ENCODE assay signal across 22 cellular contexts in the genomic region with DNA sequence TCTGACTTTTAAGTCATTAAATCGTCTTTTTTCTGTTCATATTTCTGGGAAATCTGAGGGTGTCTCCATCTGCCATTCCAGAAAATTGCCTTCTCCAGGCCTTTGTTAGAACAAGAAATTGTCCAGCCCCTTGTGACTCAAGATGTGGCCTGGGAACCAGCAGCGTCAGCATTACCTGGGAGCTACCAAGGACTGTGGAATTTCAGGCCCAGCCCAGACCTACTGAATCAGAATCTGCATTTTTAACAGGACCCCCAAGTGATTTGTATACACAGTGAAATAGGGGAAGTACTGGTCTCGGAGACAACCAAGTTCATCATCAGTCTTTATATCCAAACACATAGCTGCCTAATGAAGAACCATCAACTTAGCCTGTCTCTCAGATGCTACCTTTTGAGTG. TPM values are rescaled to one million over a fixed set of nuclear protein-coding genes. Genes with fewer than 3 reads are reported as not detected.
"Had no signal": no experiment of that assay in that cellular context is flagged by ENCODE, and none has a peak within 500 bp of the region (broad histone marks: within the 10 kb centered on the region; RNA-seq: fewer than 3 reads in every experiment).

No MANE protein-coding gene starts in this region.

- H3K4me1 ChIP-seq: SJSA1 had no signal

- H3K27me3 ChIP-seq: SJSA1 had no signal

- DNase-seq: Kasumi-1, MM.1S, NCI-H187, NCI-H2029, NCI-H2081 treated with DMSO at 0.1 percent for 48 hours, NCI-H2171, NCI-H226, NCI-H446, NCI-H510A, NCI-H524 treated with DMSO at 0.1 percent for 48 hours, NCI-H774, Right ventricle myocardium superior, RPMI8226, SIG-M5 had no signal

- H3K4me2 ChIP-seq: KMS-11 had no signal

- H3K4me3 ChIP-seq: K562, SJSA1, SK-N-MC had no signal

- H3K36me3 ChIP-seq: SJSA1 had no signal

- H3K27ac Mint-ChIP-seq: IgD-negative memory B cell had no signal

- H3K27ac ChIP-seq: HL-60, KMS-11, SJSA1, SK-N-MC had no signal

- H3K4me3 Mint-ChIP-seq: IgD-negative memory B cell had no signal

- ATAC-seq: K562 had no signal

- FAIRE-seq: K562, RCC 7860 had no signal

RNA-seq across cellular contexts. Expression of a gene that starts 21.3 kb away (rescaled TPM):
- total RNA-seq: K562, M059J, Right ventricle myocardium superior, SJSA1 had no signal
- polyA plus RNA-seq: IgD-negative memory B cell, K562 had no signal
